ENCODE assay signal across 9 cellular contexts in the genomic region with DNA sequence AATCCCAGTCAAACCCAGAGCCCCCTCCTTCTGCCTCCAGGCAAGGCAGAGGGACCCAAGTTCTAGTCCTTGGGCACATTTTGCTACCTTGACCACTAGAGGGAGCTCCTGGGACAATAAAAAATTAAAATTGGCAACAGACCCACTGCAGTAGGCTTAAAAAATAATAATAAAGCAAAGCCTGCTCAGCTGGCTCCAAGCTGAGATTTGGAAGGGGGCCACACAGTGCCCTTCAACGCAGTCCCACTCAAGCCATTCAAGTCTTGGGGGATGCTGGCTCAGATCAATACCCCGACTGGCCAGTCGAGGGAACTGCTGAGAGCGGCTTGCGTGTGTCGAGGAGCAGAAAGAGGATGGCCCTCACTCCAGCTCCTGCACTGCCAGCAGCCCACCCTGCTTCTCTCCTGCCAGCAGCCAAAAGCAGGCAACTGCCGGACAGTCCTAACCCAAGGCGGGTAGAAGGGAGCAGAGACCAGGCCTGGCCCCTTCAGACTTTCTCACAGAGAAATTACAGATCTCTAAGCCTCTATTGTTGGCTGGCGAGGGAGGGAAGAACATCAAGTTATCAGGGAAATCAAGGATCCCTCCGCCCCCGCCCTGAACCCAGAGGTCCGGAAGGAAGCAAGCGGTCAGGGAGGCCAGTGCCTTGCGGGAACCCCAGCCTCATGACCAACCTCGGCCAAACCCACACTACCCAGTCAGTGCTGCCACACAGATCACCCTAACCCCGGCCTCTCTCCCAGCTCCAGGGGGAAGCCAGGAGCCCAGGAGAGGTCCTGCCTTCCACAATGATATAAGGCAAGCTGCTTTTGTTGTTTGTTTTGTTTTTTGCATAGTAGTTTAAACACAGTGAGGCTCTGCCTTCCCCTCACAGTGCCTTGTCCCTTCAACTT. TPM values are rescaled to one million over a fixed set of nuclear protein-coding genes. Genes with fewer than 3 reads are reported as not detected.
DNase-seq lines count a peak whose midpoint lies in the region; ATAC-seq and TF ChIP-seq lines count a peak whose summit lies in the region.
"Had no signal": no experiment of that assay in that cellular context is flagged by ENCODE, and none has a peak within 500 bp of the region (broad histone marks: within the 10 kb centered on the region; RNA-seq: fewer than 3 reads in every experiment).

No MANE protein-coding gene starts in this region.

- in situ Hi-C loops in G401 (cut with HindIII; ENCODE audit: low sequenced_read_pairs) (no loop called here), brain microvascular endothelial cell (cut with HindIII; ENCODE audit: low pct_ligation_motif_present, low sequenced_read_pairs) (loop anchor here (10.0 kb wide), 1 partner anchor 178 kb away; no protein-coding TSS in a partner anchor)

- H3K27me3 ChIP-seq in brain microvascular endothelial cell (replicated peaks): no peaks in the 10 kb centered on the region

- no peak overlapping the region for H3K4me3 ChIP-seq in brain microvascular endothelial cell (ENCODE audit: low read depth, low read length)

- peak; percentile 81 for TF ChIP-seq CTCF in brain microvascular endothelial cell (IDR thresholded peaks at IDR 0.05; ENCODE audit: low read depth, low read length, missing control alignments)

- H3K27ac ChIP-seq in brain microvascular endothelial cell: no peak overlapping the region
- H3K27ac ChIP-seq: epithelial cell of prostate had no signal

- DNase-seq in G401 (ENCODE audit: low spot score) (peak; percentile 86), NCI-H1092 (lab: John Stamatoyannopoulos, UW) (peak; percentile 76), UCSD-AML1 (lab: John Stamatoyannopoulos, UW; ENCODE audit: unreplicated experiment) (peak; percentile 83), brain microvascular endothelial cell (peak; percentile 58), inferior parietal cortex (ENCODE audit: extremely low spot score) (peak; percentile 88)
- DNase-seq in stimulated activated CD4-positive, alpha-beta T cell treated with anti-CD3 and anti-CD28 coated beads, Interleukin-12 subunit alpha, Interleukin-12 subunit beta, amount 100 ng/mL, for 4 hours: peak; percentile 35

- peaks cover 27% of the 10 kb centered on the region for H3K36me3 ChIP-seq in brain microvascular endothelial cell (replicated peaks)

- ATAC-seq in HG03159 (IDR thresholded peaks at IDR 0.05; ENCODE audit: unreplicated experiment) (no peak), HG03108 (IDR thresholded peaks at IDR 0.05; ENCODE audit: unreplicated experiment) (no peak)

RNA-seq across cellular contexts. Expression of a gene that starts 4.9 kb away (rescaled TPM):
- 40.5 and 51.4 TPM in 2 replicates for total RNA-seq in G401 (2014; rRNA removed; shearing (Covaris generic))

RNA-seq across cellular contexts. Expression of a gene that starts 47.8 kb away (rescaled TPM):
- total RNA-seq in G401 (2014; rRNA removed; shearing (Covaris generic)): not detected in 2 replicates

RNA-seq across cellular contexts. Expression of a gene that starts 49.2 kb away (rescaled TPM):
- 12.7 and 15.7 TPM in 2 replicates for total RNA-seq in G401 (2014; rRNA removed; shearing (Covaris generic))

Comparison
In these comparisons a context has a peak if more than half of its experiments do, and no peak if none do; other contexts are left out.
1. DNase-seq: peak in every context shown above with its lines; median percentile 88 in inferior parietal cortex; 86 in G401; 83 in UCSD-AML1; 76 in NCI-H1092; 58 in brain microvascular endothelial cell; 35 in stimulated activated CD4-positive, alpha-beta T cell treated with anti-CD3 and anti-CD28 coated beads, Interleukin-12 subunit alpha, Interleukin-12 subunit beta, amount 100 ng/mL, for 4 hours.